17 cellular contexts compared by ENCODE assay signal in genomic region chr19:29381353-29382203, GRCh38.
DNase-seq lines count a peak whose midpoint lies in the region; ATAC-seq and TF ChIP-seq lines count a peak whose summit lies in the region.
"Had no signal": no experiment of that assay in that cellular context is flagged by ENCODE, and none has a peak within 500 bp of the region (broad histone marks: within the 10 kb centered on the region; RNA-seq: fewer than 3 reads in every experiment).

No MANE protein-coding gene starts in this region.

- no peaks in the 10 kb centered on the region for H3K9me3 ChIP-seq in ovary
- no peaks in the 10 kb centered on the region for H3K9me3 ChIP-seq in SJCRH30 (replicated peaks)
- H3K9me3 ChIP-seq: BLaER1 had no signal

- H3K36me3 Mint-ChIP-seq in activated CD8-positive, alpha-beta memory T cell treated with anti-CD3 and anti-CD28 coated beads, Interleukin-2, amount 10 ng/mL, durations not matched to agents 7 days and 5 days = no peaks in the 10 kb centered on the region
- H3K36me3 Mint-ChIP-seq: CD8-positive, alpha-beta T cell had no signal

- ATAC-seq in activated CD8-positive, alpha-beta memory T cell treated with anti-CD3 and anti-CD28 coated beads, Interleukin-2, amount 10 ng/mL, durations not matched to agents 7 days and 5 days = no peak
- ATAC-seq: CD8-positive, alpha-beta T cell; K562 had no signal

- no peak overlapping the region for H3K4me3 Mint-ChIP-seq in activated CD8-positive, alpha-beta memory T cell treated with anti-CD3 and anti-CD28 coated beads, Interleukin-2, amount 10 ng/mL, durations not matched to agents 7 days and 5 days
- H3K4me3 Mint-ChIP-seq: CD8-positive, alpha-beta T cell had no signal

- H3K9me3 Mint-ChIP-seq in activated CD8-positive, alpha-beta memory T cell treated with anti-CD3 and anti-CD28 coated beads, Interleukin-2, amount 10 ng/mL, durations not matched to agents 7 days and 5 days (ENCODE audit: low read depth) = no peaks in the 10 kb centered on the region
- H3K9me3 Mint-ChIP-seq: CD8-positive, alpha-beta T cell had no signal

- WGBS in ovary, 3 donors = 82 to 88% (median 84%) methylated on average over 17 of the region's 17 CpGs

- no peak overlapping the region for H3K27ac Mint-ChIP-seq in activated CD8-positive, alpha-beta memory T cell treated with anti-CD3 and anti-CD28 coated beads, Interleukin-2, amount 10 ng/mL, durations not matched to agents 7 days and 5 days
- H3K27ac Mint-ChIP-seq: CD8-positive, alpha-beta T cell had no signal

- H3K4me3 ChIP-seq in ovary (no peak overlapping the region), SJCRH30 (no peak overlapping the region)
- H3K4me3 ChIP-seq: BLaER1, K562 had no signal

- DNase-seq in activated CD8-positive, alpha-beta memory T cell treated with anti-CD3 and anti-CD28 coated beads, Interleukin-2, amount 50 U/mL, for 48 hours = peak; percentile 18
- DNase-seq in activated CD8-positive, alpha-beta memory T cell treated with anti-CD3 and anti-CD28 coated beads, Interleukin-2, amount 10 ng/mL, durations not matched to agents 7 days and 5 days = no peak
- DNase-seq in islet precursor cell (peak; percentile 31), ovary (peak in 3 of 5 donors; percentile 2 to 7 (median 5)), ureter (ENCODE audit: low spot score) (peak; percentile 18), kidney tubule cell (ENCODE audit: low spot score) (no peak), SJCRH30 (no peak), NCI-H2196 (lab: John Stamatoyannopoulos, UW; ENCODE audit: unreplicated experiment) (no peak)
- DNase-seq: HCEC 1CT, NCI-H187, NCI-H446 treated with DMSO at 0.1 percent for 48 hours had no signal

- peaks cover 15% of the 10 kb centered on the region for H3K27me3 Mint-ChIP-seq in activated CD8-positive, alpha-beta memory T cell treated with anti-CD3 and anti-CD28 coated beads, Interleukin-2, amount 10 ng/mL, durations not matched to agents 7 days and 5 days

- no peaks in the 10 kb centered on the region for H3K4me1 ChIP-seq in ovary (ENCODE audit: insufficient read depth)
- no peaks in the 10 kb centered on the region for H3K4me1 ChIP-seq in SJCRH30

- TF ChIP-seq POLR2A in ovary (IDR thresholded peaks at IDR 0.05) = no peak

- intact Hi-C loops in ovary (cut with DNase I) = no loop called here

- H3K36me3 ChIP-seq in ovary (no peaks in the 10 kb centered on the region), SJCRH30 (no peaks in the 10 kb centered on the region)
- H3K36me3 ChIP-seq: BLaER1 had no signal

- CTCF ChIA-PET in activated CD8-positive, alpha-beta memory T cell treated with anti-CD3 and anti-CD28 coated beads, Interleukin-2, amount 10 ng/mL, durations not matched to agents 7 days and 5 days (lab: Charles Lee) = no interaction called here

- TF ChIP-seq CTCF in ovary (IDR thresholded peaks at IDR 0.05) = no peak

- TF ChIP-seq EP300 in ovary (IDR thresholded peaks at IDR 0.05) = no peak

- no peaks in the 10 kb centered on the region for H3K4me1 Mint-ChIP-seq in activated CD8-positive, alpha-beta memory T cell treated with anti-CD3 and anti-CD28 coated beads, Interleukin-2, amount 10 ng/mL, durations not matched to agents 7 days and 5 days

- no peak overlapping the region for H3K27ac ChIP-seq in ovary
- H3K27ac ChIP-seq in SJCRH30 = no peak overlapping the region
- H3K27ac ChIP-seq: 22Rv1, BLaER1, HL-60, RWPE1 had no signal

- H3K27me3 ChIP-seq in ovary (no peaks in the 10 kb centered on the region), SJCRH30 (no peaks in the 10 kb centered on the region)
- H3K27me3 ChIP-seq: BLaER1 had no signal

Comparison
In these comparisons a context has a peak if more than half of its experiments do, and no peak if none do; other contexts are left out.
1. DNase-seq: peak in activated CD8-positive, alpha-beta memory T cell treated with anti-CD3 and anti-CD28 coated beads, Interleukin-2, amount 50 U/mL, for 48 hours (single experiment), islet precursor cell (single experiment), ovary (3 of 5) and ureter (single experiment); none in activated CD8-positive, alpha-beta memory T cell treated with anti-CD3 and anti-CD28 coated beads, Interleukin-2, amount 10 ng/mL, durations not matched to agents 7 days and 5 days (single experiment), kidney tubule cell (single experiment), SJCRH30 (0 of 2) and NCI-H2196 (single experiment).